13 cellular contexts compared by ENCODE assay signal in the genomic region with DNA sequence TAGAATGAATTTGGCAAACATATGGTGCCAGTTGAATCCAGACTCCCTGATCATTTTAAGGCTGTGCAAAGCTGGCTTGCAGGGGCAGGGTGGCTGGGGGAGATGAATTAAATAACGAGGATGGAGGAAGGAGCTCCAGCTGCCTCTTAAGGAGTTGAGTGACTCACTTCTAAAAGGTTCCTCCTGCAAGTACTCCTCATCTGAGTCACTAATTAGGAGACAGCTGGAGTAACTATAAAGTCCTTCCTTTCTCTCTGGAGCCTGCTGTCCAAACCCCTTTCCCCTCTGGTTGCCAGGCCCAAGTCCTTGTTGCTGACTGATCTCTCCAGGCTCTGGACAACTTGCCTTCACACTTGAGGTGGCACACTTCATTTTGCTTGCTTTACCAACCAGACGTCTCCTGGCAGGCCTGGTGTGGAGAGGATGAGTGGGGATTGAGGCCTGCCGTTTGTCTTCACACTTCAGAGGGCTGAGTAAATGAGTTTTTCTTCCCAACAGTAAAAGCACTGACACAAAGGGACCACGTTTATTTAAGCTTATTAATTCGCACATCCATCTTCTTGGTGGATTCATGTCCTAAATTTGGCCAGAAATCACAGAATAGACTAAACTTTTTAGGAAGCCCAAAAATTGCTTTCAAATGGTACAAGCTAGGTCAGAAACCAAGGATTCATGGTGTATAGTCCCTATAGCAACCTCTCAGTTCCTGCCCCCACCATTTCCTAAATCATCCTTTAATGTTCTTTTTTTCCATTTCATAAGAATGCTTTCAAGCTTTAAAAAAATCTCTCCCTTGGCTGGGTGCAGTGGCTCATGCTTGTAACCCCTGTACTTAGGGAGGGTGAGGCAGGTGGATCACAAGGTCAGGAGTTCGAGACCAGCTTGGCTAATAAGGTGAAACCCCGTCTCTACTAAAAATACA.
DNase-seq lines count a peak whose midpoint lies in the region; ATAC-seq and TF ChIP-seq lines count a peak whose summit lies in the region.
"Had no signal": no experiment of that assay in that cellular context is flagged by ENCODE, and none has a peak within 500 bp of the region (broad histone marks: within the 10 kb centered on the region; RNA-seq: fewer than 3 reads in every experiment).

No MANE protein-coding gene starts in this region.

- no peaks in the 10 kb centered on the region for H3K9me3 ChIP-seq in RWPE2 (ENCODE audit: severe bottlenecking)
- H3K9me3 ChIP-seq: BLaER1 treated with 17β-estradiol and CSF1 and Interleukin-3, amounts not matched to agents 10 nM and 100 nM; gastrocnemius medialis had no signal

- intact Hi-C loops in posterior vena cava (cut with DNase I), result no loop called here

- H3K4me3 ChIP-seq in RWPE2 (ENCODE audit: severe bottlenecking) (no peak overlapping the region), foreskin fibroblast (ENCODE audit: low read depth in 1 of 2, low read length in 2 of 2) (no peak overlapping the region)
- H3K4me3 ChIP-seq: BLaER1 treated with 17β-estradiol and CSF1 and Interleukin-3, amounts not matched to agents 10 nM and 100 nM; gastrocnemius medialis had no signal

- peak; percentile 47 for DNase-seq in A172 (ENCODE audit: low spot score)
- DNase-seq in GM03348 (ENCODE audit: low spot score), result peak; percentile 51
- no peak for DNase-seq in RWPE2 (ENCODE audit: low spot score)
- peak; percentile 66 to 84 for DNase-seq in foreskin fibroblast
- DNase-seq in NCI-H1417 treated with DMSO at 0.1 percent for 48 hours (lab: John Stamatoyannopoulos, UW), result no peak
- DNase-seq in posterior vena cava (ENCODE audit: low spot score), result no peak
- no peak for DNase-seq in medulla oblongata (ENCODE audit: extremely low spot score)
- DNase-seq: activated CD4-positive, alpha-beta memory T cell treated with anti-CD3 and anti-CD28 coated beads for 36 hours; activated naive CD4-positive, alpha-beta T cell treated with anti-CD3 and anti-CD28 coated beads for 36 hours; gastrocnemius medialis; NCI-H187 had no signal

- H3K27me3 ChIP-seq in RWPE2 (ENCODE audit: insufficient read depth, poor library complexity, severe bottlenecking), result no peaks in the 10 kb centered on the region
- H3K27me3 ChIP-seq: BLaER1 treated with 17β-estradiol and CSF1 and Interleukin-3, amounts not matched to agents 10 nM and 100 nM; gastrocnemius medialis had no signal

- TF ChIP-seq CTCF in RWPE2 (IDR thresholded peaks at IDR 0.05; ENCODE audit: poor library complexity, severe bottlenecking) (no peak), foreskin fibroblast (IDR thresholded peaks at IDR 0.05; ENCODE audit: low read depth, low read length) (no peak)

- H3K27ac ChIP-seq in RWPE2 (ENCODE audit: poor library complexity, severe bottlenecking), result no peak overlapping the region
- H3K27ac ChIP-seq: BLaER1 treated with 17β-estradiol and CSF1 and Interleukin-3, amounts not matched to agents 10 nM and 100 nM; gastrocnemius medialis had no signal

- peak; percentile 53; the same call in 2 of the 3 replicates for ATAC-seq in RWPE2 (ENCODE audit: low read depth)
- no peak for ATAC-seq in GM18861 (IDR thresholded peaks at IDR 0.05; ENCODE audit: unreplicated experiment)
- ATAC-seq: gastrocnemius medialis had no signal

- H3K36me3 ChIP-seq in RWPE2 (ENCODE audit: low read depth), result no peaks in the 10 kb centered on the region
- H3K36me3 ChIP-seq: BLaER1 treated with 17β-estradiol and CSF1 and Interleukin-3, amounts not matched to agents 10 nM and 100 nM; gastrocnemius medialis had no signal

- no peaks in the 10 kb centered on the region for H3K4me1 ChIP-seq in RWPE2 (ENCODE audit: insufficient read depth, poor library complexity, severe bottlenecking)
- H3K4me1 ChIP-seq: gastrocnemius medialis had no signal

Comparison
In these comparisons a context has a peak if more than half of its experiments do, and no peak if none do; other contexts are left out.
1. DNase-seq: peak in A172 (single experiment), GM03348 (single experiment) and foreskin fibroblast (2 of 2); none in RWPE2 (single experiment), NCI-H1417 treated with DMSO at 0.1 percent for 48 hours (single experiment), posterior vena cava (single experiment) and medulla oblongata (single experiment).